In the genomic region with DNA sequence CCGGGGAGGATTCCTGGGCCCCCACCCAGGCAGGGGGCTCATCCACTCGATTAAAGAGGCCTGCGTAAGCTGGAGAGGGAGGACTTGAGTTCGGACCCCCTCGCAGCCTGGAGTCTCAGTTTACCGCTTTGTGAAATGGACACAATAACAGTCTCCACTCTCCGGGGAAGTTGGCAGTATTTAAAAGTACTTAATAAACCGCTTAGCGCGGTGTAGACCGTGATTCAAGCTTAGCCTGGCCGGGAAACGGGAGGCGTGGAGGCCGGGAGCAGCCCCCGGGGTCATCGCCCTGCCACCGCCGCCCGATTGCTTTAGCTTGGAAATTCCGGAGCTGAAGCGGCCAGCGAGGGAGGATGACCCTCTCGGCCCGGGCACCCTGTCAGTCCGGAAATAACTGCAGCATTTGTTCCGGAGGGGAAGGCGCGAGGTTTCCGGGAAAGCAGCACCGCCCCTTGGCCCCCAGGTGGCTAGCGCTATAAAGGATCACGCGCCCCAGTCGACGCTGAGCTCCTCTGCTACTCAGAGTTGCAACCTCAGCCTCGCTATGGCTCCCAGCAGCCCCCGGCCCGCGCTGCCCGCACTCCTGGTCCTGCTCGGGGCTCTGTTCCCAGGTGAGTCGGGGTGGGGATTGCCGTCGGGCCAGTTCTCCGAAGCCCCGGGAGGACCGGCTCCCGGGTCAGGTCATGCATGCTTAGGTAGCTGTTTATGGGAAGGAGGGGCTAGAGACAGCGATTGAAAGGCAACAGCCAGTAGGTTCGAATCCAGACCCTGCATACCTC, we compare ENCODE assay signal across 1 cellular context.
TF ChIP-seq lines count a peak whose summit lies in the region.

A gene with protein sequence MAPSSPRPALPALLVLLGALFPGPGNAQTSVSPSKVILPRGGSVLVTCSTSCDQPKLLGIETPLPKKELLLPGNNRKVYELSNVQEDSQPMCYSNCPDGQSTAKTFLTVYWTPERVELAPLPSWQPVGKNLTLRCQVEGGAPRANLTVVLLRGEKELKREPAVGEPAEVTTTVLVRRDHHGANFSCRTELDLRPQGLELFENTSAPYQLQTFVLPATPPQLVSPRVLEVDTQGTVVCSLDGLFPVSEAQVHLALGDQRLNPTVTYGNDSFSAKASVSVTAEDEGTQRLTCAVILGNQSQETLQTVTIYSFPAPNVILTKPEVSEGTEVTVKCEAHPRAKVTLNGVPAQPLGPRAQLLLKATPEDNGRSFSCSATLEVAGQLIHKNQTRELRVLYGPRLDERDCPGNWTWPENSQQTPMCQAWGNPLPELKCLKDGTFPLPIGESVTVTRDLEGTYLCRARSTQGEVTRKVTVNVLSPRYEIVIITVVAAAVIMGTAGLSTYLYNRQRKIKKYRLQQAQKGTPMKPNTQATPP (plus strand): TSS at position 505 of the 779 bp plus-strand sequence. CDS start 40 bp downstream, at position 545.

TF ChIP-seq in HepG2, 621 proteins besides CTCF, POLR2A, EP300 and RAD21 (continued from another document):
- TF ChIP-seq ZNF609 (CRISPR knock-in tag; IDR thresholded peaks at IDR 0.05; ENCODE audit: borderline replicate concordance): peak; percentile 15; the same call in 1 of the 2 replicates
- TF ChIP-seq NPAS2 (CRISPR knock-in tag; IDR thresholded peaks at IDR 0.05; ENCODE audit: borderline replicate concordance): no peak
- no peak for TF ChIP-seq E2F1 (CRISPR knock-in tag; IDR thresholded peaks at IDR 0.05)
- TF ChIP-seq HMG20B (CRISPR knock-in tag; conservative IDR thresholded peaks at IDR 0.05): peak; percentile 75
- no peak for TF ChIP-seq ZNF577 (CRISPR knock-in tag; IDR thresholded peaks at IDR 0.05; ENCODE audit: borderline replicate concordance, low read depth)
- peak; percentile 95 for TF ChIP-seq ETV6 (CRISPR knock-in tag; conservative IDR thresholded peaks at IDR 0.05)
- TF ChIP-seq ZNF12 (CRISPR knock-in tag; IDR thresholded peaks at IDR 0.05): peak; percentile 34; the same call in 1 of the 2 replicates
- TF ChIP-seq ZNF629 (CRISPR knock-in tag; conservative IDR thresholded peaks at IDR 0.05): peak; percentile 99
- TF ChIP-seq ZNF235 (CRISPR knock-in tag; IDR thresholded peaks at IDR 0.05; ENCODE audit: borderline replicate concordance): no peak
- peak; percentile 80; the same call in 1 of the 2 replicates for TF ChIP-seq ADNP (CRISPR knock-in tag; IDR thresholded peaks at IDR 0.05)
- peak; percentile 70; the same call in 1 of the 2 replicates for TF ChIP-seq TIGD3 (CRISPR knock-in tag; IDR thresholded peaks at IDR 0.05; ENCODE audit: borderline replicate concordance)
- TF ChIP-seq TSC22D2 (CRISPR knock-in tag; IDR thresholded peaks at IDR 0.05; ENCODE audit: borderline replicate concordance): peak; percentile 74; the same call in 1 of the 2 replicates
- TF ChIP-seq, protein P1, sequence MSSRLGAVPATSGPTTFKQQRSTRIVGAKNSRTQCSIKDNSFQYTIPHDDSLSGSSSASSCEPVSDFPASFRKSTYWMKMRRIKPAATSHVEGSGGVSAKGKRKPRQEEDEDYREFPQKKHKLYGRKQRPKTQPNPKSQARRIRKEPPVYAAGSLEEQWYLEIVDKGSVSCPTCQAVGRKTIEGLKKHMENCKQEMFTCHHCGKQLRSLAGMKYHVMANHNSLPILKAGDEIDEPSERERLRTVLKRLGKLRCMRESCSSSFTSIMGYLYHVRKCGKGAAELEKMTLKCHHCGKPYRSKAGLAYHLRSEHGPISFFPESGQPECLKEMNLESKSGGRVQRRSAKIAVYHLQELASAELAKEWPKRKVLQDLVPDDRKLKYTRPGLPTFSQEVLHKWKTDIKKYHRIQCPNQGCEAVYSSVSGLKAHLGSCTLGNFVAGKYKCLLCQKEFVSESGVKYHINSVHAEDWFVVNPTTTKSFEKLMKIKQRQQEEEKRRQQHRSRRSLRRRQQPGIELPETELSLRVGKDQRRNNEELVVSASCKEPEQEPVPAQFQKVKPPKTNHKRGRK (CRISPR knock-in tag; IDR thresholded peaks at IDR 0.05): no peak
- TF ChIP-seq TEAD2 (CRISPR knock-in tag; IDR thresholded peaks at IDR 0.05): no peak
- TF ChIP-seq RBAK (CRISPR knock-in tag; IDR thresholded peaks at IDR 0.05): no peak
- no peak for TF ChIP-seq PBX3 (CRISPR knock-in tag; IDR thresholded peaks at IDR 0.05; ENCODE audit: borderline replicate concordance)
- TF ChIP-seq CREBL2 (CRISPR knock-in tag; IDR thresholded peaks at IDR 0.05; ENCODE audit: borderline replicate concordance): no peak
- TF ChIP-seq TMF1 (CRISPR knock-in tag; IDR thresholded peaks at IDR 0.05; ENCODE audit: low read depth): peak; percentile 66; the same call in 1 of the 2 replicates
- peak; percentile 80; the same call in 1 of the 2 replicates for TF ChIP-seq ZNF615 (CRISPR knock-in tag; IDR thresholded peaks at IDR 0.05; ENCODE audit: borderline replicate concordance)
